Comparison of ENCODE assay signal across 16 cellular contexts in the genomic region with DNA sequence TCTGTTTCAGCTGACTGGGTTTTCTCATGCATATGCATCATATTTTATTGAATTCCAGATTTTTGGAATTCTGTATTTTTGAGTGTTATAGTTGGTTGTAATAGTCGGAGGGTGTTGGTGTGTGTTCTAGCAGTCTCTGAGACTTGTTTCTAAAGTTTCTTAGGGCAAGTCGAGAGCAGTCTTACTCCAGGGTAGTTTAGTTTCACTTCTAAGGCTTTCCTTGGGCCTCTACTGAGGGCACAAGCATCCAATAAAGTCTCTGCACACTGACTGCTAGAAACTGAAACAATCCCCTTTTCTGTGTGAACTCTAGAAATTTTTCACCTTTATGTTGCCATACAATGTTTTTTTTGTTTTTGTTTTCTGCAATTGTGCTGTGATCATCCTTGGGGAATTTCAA.
"Had no signal": no experiment of that assay in that cellular context is flagged by ENCODE, and none has a peak within 500 bp of the region (broad histone marks: within the 10 kb centered on the region; RNA-seq: fewer than 3 reads in every experiment).

No MANE protein-coding gene starts in this region.

- FAIRE-seq: frontal cortex had no signal

- H3K36me3 ChIP-seq: ascending aorta, tibial artery, vagina had no signal

- H3K4me1 ChIP-seq: ascending aorta, tibial artery, vagina had no signal

- H3K4me3 ChIP-seq: ascending aorta, tibial artery, vagina had no signal

- ATAC-seq: activated naive CD8-positive, alpha-beta T cell treated with anti-CD3 and anti-CD28 coated beads, Interleukin-2, amount 50 U/mL, for 24 hours; natural killer cell treated with Interleukin-12 subunit alpha and Interleukin-12 subunit beta and Interleukin-15 and Interleukin-18, amount 100 ng/mL, for 72 hours; stimulated activated memory B cell treated with anti-CD40 and anti-IgM and Interleukin-4, amounts not matched to agents 10 μg/mL and 1 μg/mL and 100 μg/mL, for 72 hours had no signal

- DNase-seq: activated CD4-positive, alpha-beta T cell treated with anti-CD3 and anti-CD28 coated beads, Interleukin-2, amount 50 U/mL, for 1 hour; activated naive CD4-positive, alpha-beta T cell treated with anti-CD3 and anti-CD28 coated beads for 36 hours; activated naive CD8-positive, alpha-beta T cell treated with anti-CD3 and anti-CD28 coated beads, Interleukin-2, amount 50 U/mL, for 24 hours; activated T-cell treated with anti-CD3 and anti-CD28 coated beads for 4 hours; head of caudate nucleus; immature natural killer cell; mesenchymal stem cell; nucleus accumbens; posterior cingulate gyrus; stimulated activated CD4-positive, alpha-beta T cell treated with anti-CD3 and anti-CD28 coated beads, Interleukin-2, amount 100 ng/mL, for 48 hours; tibial artery had no signal

- H3K27ac ChIP-seq: ascending aorta, tibial artery, vagina had no signal

- H3K27me3 ChIP-seq: ascending aorta, tibial artery, vagina had no signal

- H3K9me3 ChIP-seq: ascending aorta, tibial artery, vagina had no signal
